ENCODE assay signal across 6 cellular contexts in the genomic region with DNA sequence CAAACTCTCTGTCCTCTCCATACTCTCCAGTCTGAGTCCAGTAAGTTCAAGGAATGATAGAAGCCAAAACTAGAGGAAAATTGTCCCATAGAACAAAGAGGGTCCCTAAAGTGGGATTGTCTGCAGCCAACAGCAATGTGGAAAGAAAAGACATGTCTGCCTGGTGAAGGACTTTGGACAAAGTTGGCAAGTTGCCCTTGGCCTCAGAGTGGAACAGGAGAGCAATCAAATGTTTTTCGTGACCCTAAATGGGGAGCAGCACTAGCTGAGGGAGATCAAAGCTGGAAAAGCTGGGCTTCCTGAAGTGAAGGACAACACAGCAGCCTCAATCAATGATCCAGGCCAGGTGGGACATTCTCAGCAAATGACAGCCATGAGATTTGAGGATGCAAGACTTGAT.
"Had no signal": no experiment of that assay in that cellular context is flagged by ENCODE, and none has a peak within 500 bp of the region (broad histone marks: within the 10 kb centered on the region; RNA-seq: fewer than 3 reads in every experiment).

No MANE protein-coding gene starts in this region.

- ATAC-seq: K562 had no signal

- H3K4me3 ChIP-seq: K562 had no signal

- DNase-seq: IMR-90, KBM-7, KG1 had no signal

- H3K27ac ChIP-seq: HL-60 had no signal

- FAIRE-seq: HTR-8/SVneo, K562 had no signal
